In the genomic region with DNA sequence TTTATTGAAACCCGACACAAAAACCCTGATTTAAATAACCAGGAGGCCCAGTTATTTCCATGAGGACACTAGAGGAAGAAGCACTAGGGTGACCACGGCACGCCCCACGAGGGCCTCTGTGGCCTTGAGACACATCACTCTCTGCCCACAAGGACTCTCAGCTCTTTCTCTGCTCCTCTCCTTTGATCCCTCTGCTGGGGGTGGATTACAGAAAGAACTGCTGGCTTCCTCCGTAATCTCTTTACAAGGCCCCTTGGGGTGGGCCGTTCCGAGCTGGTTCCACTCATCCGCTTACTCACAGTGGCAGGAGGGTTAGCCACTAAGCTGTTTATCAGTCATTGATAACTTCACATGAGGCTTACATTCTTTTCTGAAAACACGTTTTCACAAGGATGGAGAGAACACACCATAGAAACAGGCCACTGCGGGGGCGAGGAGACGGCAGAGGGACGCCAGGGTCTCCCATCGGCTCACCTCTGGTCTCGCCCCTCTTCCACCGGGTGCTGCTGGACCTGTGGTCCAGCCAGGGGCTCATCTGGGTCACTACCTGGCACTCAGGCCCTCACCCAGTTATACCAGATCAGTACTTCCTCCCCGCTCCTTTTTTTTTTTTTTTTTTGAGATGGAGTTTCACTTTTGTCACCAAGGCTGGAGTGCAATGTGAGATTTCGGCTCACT, we compare ENCODE assay signal across 1 cellular context.
TF ChIP-seq lines count a peak whose summit lies in the region.

No MANE protein-coding gene starts in this region.

TF ChIP-seq in WTC11, 78 proteins besides CTCF, POLR2A, EP300 and RAD21 (continued from another document):
- TF ChIP-seq, protein P1, sequence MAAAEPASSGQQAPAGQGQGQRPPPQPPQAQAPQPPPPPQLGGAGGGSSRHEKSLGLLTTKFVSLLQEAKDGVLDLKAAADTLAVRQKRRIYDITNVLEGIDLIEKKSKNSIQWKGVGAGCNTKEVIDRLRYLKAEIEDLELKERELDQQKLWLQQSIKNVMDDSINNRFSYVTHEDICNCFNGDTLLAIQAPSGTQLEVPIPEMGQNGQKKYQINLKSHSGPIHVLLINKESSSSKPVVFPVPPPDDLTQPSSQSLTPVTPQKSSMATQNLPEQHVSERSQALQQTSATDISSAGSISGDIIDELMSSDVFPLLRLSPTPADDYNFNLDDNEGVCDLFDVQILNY (CRISPR knock-in tag; IDR thresholded peaks at IDR 0.05): no peak
- TF ChIP-seq, protein P2, sequence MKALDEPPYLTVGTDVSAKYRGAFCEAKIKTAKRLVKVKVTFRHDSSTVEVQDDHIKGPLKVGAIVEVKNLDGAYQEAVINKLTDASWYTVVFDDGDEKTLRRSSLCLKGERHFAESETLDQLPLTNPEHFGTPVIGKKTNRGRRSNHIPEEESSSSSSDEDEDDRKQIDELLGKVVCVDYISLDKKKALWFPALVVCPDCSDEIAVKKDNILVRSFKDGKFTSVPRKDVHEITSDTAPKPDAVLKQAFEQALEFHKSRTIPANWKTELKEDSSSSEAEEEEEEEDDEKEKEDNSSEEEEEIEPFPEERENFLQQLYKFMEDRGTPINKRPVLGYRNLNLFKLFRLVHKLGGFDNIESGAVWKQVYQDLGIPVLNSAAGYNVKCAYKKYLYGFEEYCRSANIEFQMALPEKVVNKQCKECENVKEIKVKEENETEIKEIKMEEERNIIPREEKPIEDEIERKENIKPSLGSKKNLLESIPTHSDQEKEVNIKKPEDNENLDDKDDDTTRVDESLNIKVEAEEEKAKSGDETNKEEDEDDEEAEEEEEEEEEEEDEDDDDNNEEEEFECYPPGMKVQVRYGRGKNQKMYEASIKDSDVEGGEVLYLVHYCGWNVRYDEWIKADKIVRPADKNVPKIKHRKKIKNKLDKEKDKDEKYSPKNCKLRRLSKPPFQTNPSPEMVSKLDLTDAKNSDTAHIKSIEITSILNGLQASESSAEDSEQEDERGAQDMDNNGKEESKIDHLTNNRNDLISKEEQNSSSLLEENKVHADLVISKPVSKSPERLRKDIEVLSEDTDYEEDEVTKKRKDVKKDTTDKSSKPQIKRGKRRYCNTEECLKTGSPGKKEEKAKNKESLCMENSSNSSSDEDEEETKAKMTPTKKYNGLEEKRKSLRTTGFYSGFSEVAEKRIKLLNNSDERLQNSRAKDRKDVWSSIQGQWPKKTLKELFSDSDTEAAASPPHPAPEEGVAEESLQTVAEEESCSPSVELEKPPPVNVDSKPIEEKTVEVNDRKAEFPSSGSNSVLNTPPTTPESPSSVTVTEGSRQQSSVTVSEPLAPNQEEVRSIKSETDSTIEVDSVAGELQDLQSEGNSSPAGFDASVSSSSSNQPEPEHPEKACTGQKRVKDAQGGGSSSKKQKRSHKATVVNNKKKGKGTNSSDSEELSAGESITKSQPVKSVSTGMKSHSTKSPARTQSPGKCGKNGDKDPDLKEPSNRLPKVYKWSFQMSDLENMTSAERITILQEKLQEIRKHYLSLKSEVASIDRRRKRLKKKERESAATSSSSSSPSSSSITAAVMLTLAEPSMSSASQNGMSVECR (CRISPR knock-in tag; IDR thresholded peaks at IDR 0.05; ENCODE audit: borderline replicate concordance): no peak
- TF ChIP-seq PRRX2 (CRISPR knock-in tag; IDR thresholded peaks at IDR 0.05) (no peak), GTF2I (CRISPR knock-in tag; conservative IDR thresholded peaks at IDR 0.05) (no peak), NR3C1 (CRISPR knock-in tag; conservative IDR thresholded peaks at IDR 0.05; ENCODE audit: low read depth) (no peak), NFE2L1 (CRISPR knock-in tag; IDR thresholded peaks at IDR 0.05) (no peak), ZNF232 (CRISPR knock-in tag; IDR thresholded peaks at IDR 0.05) (no peak), NR1H2 (CRISPR knock-in tag; IDR thresholded peaks at IDR 0.05) (no peak), SMAD4 (CRISPR knock-in tag; IDR thresholded peaks at IDR 0.05) (no peak)
